In the genomic region with DNA sequence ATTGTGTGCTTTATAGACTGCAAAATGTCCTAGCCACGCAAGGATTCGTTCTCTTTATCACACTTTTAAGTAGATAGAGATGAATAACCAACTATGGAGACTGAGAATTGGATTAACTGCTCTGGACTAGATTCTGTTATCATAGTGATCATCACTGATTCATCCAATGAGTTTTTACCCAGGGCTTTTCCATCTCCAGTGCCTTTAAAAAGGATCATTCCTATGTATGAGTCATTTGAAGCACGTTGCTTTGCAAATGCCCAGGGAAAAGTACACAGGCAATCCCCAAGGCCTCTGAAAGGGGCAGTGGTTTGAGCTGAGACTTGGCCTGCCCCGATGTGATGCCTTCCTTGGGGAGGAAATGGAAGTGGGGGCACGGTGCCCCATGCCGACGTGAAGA, we compare ENCODE assay signal across 14 cellular contexts.
DNase-seq lines count a peak whose midpoint lies in the region; ATAC-seq, FAIRE-seq and TF ChIP-seq lines count a peak whose summit lies in the region.
"Had no signal": no experiment of that assay in that cellular context is flagged by ENCODE, and none has a peak within 500 bp of the region (broad histone marks: within the 10 kb centered on the region; RNA-seq: fewer than 3 reads in every experiment).

No MANE protein-coding gene starts in this region.

- no peak for TF ChIP-seq EP300 in transverse colon (IDR thresholded peaks at IDR 0.05; ENCODE audit: low read depth)

- H3K4me2 ChIP-seq in IMR-90 (ENCODE audit: low read depth, low read length) (no peak overlapping the region), keratinocyte (ENCODE audit: control insufficient read depth, extremely low read depth, insufficient read depth, low read depth, low read length) (no peak overlapping the region)
- H3K4me2 ChIP-seq: BLaER1 treated with 17β-estradiol and CSF1 and Interleukin-3, amounts not matched to agents 10 nM and 100 nM had no signal

- no peak overlapping the region for H2BK20ac ChIP-seq in IMR-90 (ENCODE audit: low read depth, low read length)

- no peak overlapping the region for H4K91ac ChIP-seq in IMR-90 (ENCODE audit: insufficient read depth, low read depth, low read length)

- CTCF ChIA-PET in IMR-90 (lab: Yijun Ruan, JAX): no interaction called here

- peaks cover 3% of the 10 kb centered on the region for H3K4me1 ChIP-seq in IMR-90 (ENCODE audit: control insufficient read depth, insufficient read depth, low read length)
- H3K4me1 ChIP-seq in keratinocyte (ENCODE audit: control insufficient read depth, extremely low read depth, insufficient read depth, low read length): peaks cover 12% of the 10 kb centered on the region
- H3K4me1 ChIP-seq in transverse colon: no peaks in the 10 kb centered on the region
- H3K4me1 ChIP-seq: BLaER1 treated with 17β-estradiol and CSF1 and Interleukin-3, amounts not matched to agents 10 nM and 100 nM; pancreas had no signal

- H3K36me3 ChIP-seq in IMR-90 (ENCODE audit: control insufficient read depth, insufficient read depth, low read length): no peaks in the 10 kb centered on the region
- H3K36me3 ChIP-seq in keratinocyte (ENCODE audit: control insufficient read depth in 2 of 2, extremely low read depth in 1 of 2, insufficient read depth in 2 of 2, low read length in 2 of 2): no peaks in the 10 kb centered on the region
- no peaks in the 10 kb centered on the region for H3K36me3 ChIP-seq in transverse colon
- H3K36me3 ChIP-seq: pancreas had no signal

- no peak overlapping the region for H3K4ac ChIP-seq in IMR-90 (ENCODE audit: low read depth, low read length)

- H2AK5ac ChIP-seq in IMR-90 (ENCODE audit: low read depth, low read length): no peak overlapping the region

- POLR2A ChIA-PET in IMR-90 (lab: Charles Lee; ENCODE audit: unreplicated experiment): no interaction called here

- no peak overlapping the region for H3K56ac ChIP-seq in IMR-90 (ENCODE audit: extremely low read depth, insufficient read depth, low read length)

- peaks cover 18% of the 10 kb centered on the region for H3K9me3 ChIP-seq in IMR-90 (ENCODE audit: control insufficient read depth, insufficient read depth, low read length)
- peaks cover 18% of the 10 kb centered on the region for H3K9me3 ChIP-seq in keratinocyte (ENCODE audit: control insufficient read depth, low read depth, low read length)
- peaks cover 10 to 15% of the 10 kb centered on the region in 2 donors for H3K9me3 ChIP-seq in transverse colon
- H3K9me3 ChIP-seq: pancreas had no signal

- no peak overlapping the region for H2BK120ac ChIP-seq in IMR-90 (ENCODE audit: low read depth, low read length)

- no peak overlapping the region for H3K23ac ChIP-seq in IMR-90 (ENCODE audit: low read depth, low read length)

- H3K4me3 ChIP-seq in IMR-90 (ENCODE audit: insufficient read depth, low read depth, low read length): no peak overlapping the region
- no peak overlapping the region for H3K4me3 ChIP-seq in keratinocyte (ENCODE audit: control insufficient read depth in 2 of 3, extremely low read depth in 1 of 3, insufficient read depth in 2 of 3, low read depth in 1 of 3, low read length in 3 of 3)
- no peak overlapping the region for H3K4me3 ChIP-seq in transverse colon
- H3K4me3 ChIP-seq: BLaER1 treated with 17β-estradiol and CSF1 and Interleukin-3, amounts not matched to agents 10 nM and 100 nM; pancreas had no signal

- dilution Hi-C loops in IMR-90 (cut with HindIII; ENCODE audit: low sequenced_read_pairs, unreplicated experiment) (no loop called here), keratinocyte (cut with MboI; ENCODE audit: extremely low pct_ligation_motif_present, low sequenced_read_pairs) (no loop called here)

- intact Hi-C loops in IMR-90 (cut with micrococcal nuclease) (no loop called here), transverse colon (cut with DNase I; ENCODE audit: low total_unique reads) (no loop called here)

- no peak overlapping the region for H3K27ac ChIP-seq in IMR-90 (ENCODE audit: insufficient read depth, low read length)
- no peak overlapping the region for H3K27ac ChIP-seq in keratinocyte (ENCODE audit: control insufficient read depth, insufficient read depth, low read length)
- H3K27ac ChIP-seq in transverse colon: no peak overlapping the region
- H3K27ac ChIP-seq: BLaER1 treated with 17β-estradiol and CSF1 and Interleukin-3, amounts not matched to agents 10 nM and 100 nM; pancreas had no signal

- H3K18ac ChIP-seq in IMR-90 (ENCODE audit: low read depth, low read length): no peak overlapping the region

- H3K27me3 ChIP-seq in IMR-90 (ENCODE audit: control insufficient read depth, insufficient read depth, low read length) (peaks cover 5% of the 10 kb centered on the region), keratinocyte (ENCODE audit: control insufficient read depth, extremely low read depth, insufficient read depth, low read length) (no peaks in the 10 kb centered on the region), transverse colon (no peaks in the 10 kb centered on the region)
- H3K27me3 ChIP-seq: BLaER1 treated with 17β-estradiol and CSF1 and Interleukin-3, amounts not matched to agents 10 nM and 100 nM; pancreas had no signal

- H2AFZ ChIP-seq in IMR-90 (replicated peaks; ENCODE audit: low read length, poor library complexity) (no peak overlapping the region), keratinocyte (ENCODE audit: control insufficient read depth, low read length) (no peak overlapping the region)

- no peak overlapping the region for H3K9ac ChIP-seq in IMR-90 (ENCODE audit: low read depth, low read length)
- no peak overlapping the region for H3K9ac ChIP-seq in keratinocyte (ENCODE audit: control insufficient read depth, extremely low read depth, insufficient read depth, low read length)
- H3K9ac ChIP-seq: BLaER1 treated with 17β-estradiol and CSF1 and Interleukin-3, amounts not matched to agents 10 nM and 100 nM had no signal

- no CpG with 5 or more reads among the region's 7 CpGs for WGBS in IMR-90 (ENCODE audit: extremely low coverage in 2 of 2, insufficient read length in 1 of 2), 2 experiments
- 65 to 95% methylated on average over 4 to 7 of the region's 7 CpGs for WGBS in transverse colon (ENCODE audit: low coverage in 1 of 2), 2 donors

- TF ChIP-seq RAD21 in IMR-90 (IDR thresholded peaks at IDR 0.05; ENCODE audit: low read length): no peak

- peak; percentile 89 for FAIRE-seq in keratinocyte (lab: Jason Lieb, UNC)
- FAIRE-seq: G401.6, pancreas had no signal

- H2AK9ac ChIP-seq in IMR-90 (replicated peaks; ENCODE audit: low read depth, low read length, poor library complexity): no peak overlapping the region

- H2BK15ac ChIP-seq in IMR-90 (ENCODE audit: low read depth, low read length): no peak overlapping the region

- no peak overlapping the region for H2BK5ac ChIP-seq in IMR-90 (ENCODE audit: low read depth, low read length, poor library complexity, severe bottlenecking)

- no peak overlapping the region for H3K14ac ChIP-seq in IMR-90 (replicated peaks; ENCODE audit: low read depth, low read length)

- in situ Hi-C loops in IMR-90 (cut with MboI; ENCODE audit: low sequenced_read_pairs) (no loop called here), transverse colon (cut with MboI; ENCODE audit: low pct_ligation_motif_present in 1 of 4, low pct_unique_long_range_greater_than_20kb in 1 of 4, low sequenced_read_pairs in 3 of 4) (no loop called here)

- peak; percentile 77 for ATAC-seq in IMR-90 (ENCODE audit: low read depth)
- ATAC-seq: pancreas had no signal

- H4K5ac ChIP-seq in IMR-90 (ENCODE audit: low read depth, low read length): no peak overlapping the region

- no TSS peak for BruUV-seq in IMR-90 (replicated peaks; lab: Mats Ljungman, UMichigan)

- H4K8ac ChIP-seq in IMR-90 (ENCODE audit: low read depth in 2 of 2, low read length in 2 of 2): no peak overlapping the region

- TF ChIP-seq POLR2A in IMR-90 (IDR thresholded peaks at IDR 0.05; ENCODE audit: low read depth, low read length) (no peak), transverse colon (IDR thresholded peaks at IDR 0.05) (no peak)

- H3K79me2 ChIP-seq in keratinocyte (ENCODE audit: control insufficient read depth, insufficient read depth, low read length): no peaks in the 10 kb centered on the region

- DNase-seq in AG08396 (ENCODE audit: low spot score): peak; percentile 68
- DNase-seq in IMR-90: peak; percentile 82
- DNase-seq in astrocyte of the hippocampus (ENCODE audit: low read depth, low spot score): peak; percentile 70
- DNase-seq in keratinocyte (ENCODE audit: low read depth, low spot score): peak; percentile 33
- DNase-seq in stimulated activated CD8-positive, alpha-beta memory T cell treated with anti-CD3 and anti-CD28 coated beads, Interleukin-4, amount 100 ng/mL, for 48 hours: no peak
- DNase-seq in activated T-cell treated with anti-CD3 and anti-CD28 coated beads for 4 hours: no peak
- no peak for DNase-seq in stimulated activated CD4-positive, alpha-beta T cell treated with anti-CD3 and anti-CD28 coated beads, Interleukin-4, amount 100 ng/mL, for 1 hour
- no peak for DNase-seq in transverse colon
- DNase-seq: activated CD4-positive, CD25-positive, alpha-beta regulatory T cell treated with anti-CD3 and anti-CD28 coated beads, Interleukin-2, amount 50 U/mL, for 72 hours; NCI-H1436 treated with DMSO at 0.1 percent for 48 hours; NCI-H774; pancreas had no signal

- no peaks in the 10 kb centered on the region for H4K20me1 ChIP-seq in IMR-90 (ENCODE audit: insufficient read depth, low read length)
- H4K20me1 ChIP-seq in keratinocyte (ENCODE audit: control insufficient read depth, extremely low read depth, insufficient read depth, low read length): no peaks in the 10 kb centered on the region
- H4K20me1 ChIP-seq: BLaER1 treated with 17β-estradiol and CSF1 and Interleukin-3, amounts not matched to agents 10 nM and 100 nM had no signal

- H3K79me1 ChIP-seq in IMR-90 (ENCODE audit: low read depth in 1 of 2, low read length in 2 of 2): no peaks in the 10 kb centered on the region

- TF ChIP-seq CTCF in IMR-90 (conservative IDR thresholded peaks at IDR 0.05; ENCODE audit: low read depth, low read length): no peak
- TF ChIP-seq CTCF in keratinocyte (optimal IDR thresholded peaks at IDR 0.05 in 1 of 3, IDR thresholded peaks at IDR 0.05 in 1 of 3, conservative IDR thresholded peaks at IDR 0.05 in 1 of 3; ENCODE audit: extremely low read depth in 1 of 3, insufficient read depth in 2 of 3, low read length in 3 of 3): no peak
- no peak for TF ChIP-seq CTCF in transverse colon (IDR thresholded peaks at IDR 0.05)

- H3K9me1 ChIP-seq in IMR-90 (ENCODE audit: insufficient read depth, low read length) (no peaks in the 10 kb centered on the region), keratinocyte (ENCODE audit: control insufficient read depth, extremely low read depth, insufficient read depth, low read length) (no peaks in the 10 kb centered on the region)

TF ChIP-seq in IMR-90, 13 proteins besides CTCF, POLR2A, EP300 and RAD21:
- TF ChIP-seq BHLHE40 (IDR thresholded peaks at IDR 0.05; ENCODE audit: low read depth, low read length) (peak; percentile 27; the same call in 1 of the 2 replicates), FOS (IDR thresholded peaks at IDR 0.05; ENCODE audit: low read depth, low read length) (peak; percentile 58; the same call in 1 of the 2 replicates), RFX5 (IDR thresholded peaks at IDR 0.05; ENCODE audit: low read depth, low read length) (no peak)
TF ChIP-seq in IMR-90: peak in this region for 2.

Comparison
In these comparisons a context has a peak if more than half of its experiments do, and no peak if none do; other contexts are left out.
1. DNase-seq: peak in AG08396 (single experiment), IMR-90 (single experiment), astrocyte of the hippocampus (single experiment) and keratinocyte (single experiment); none in stimulated activated CD8-positive, alpha-beta memory T cell treated with anti-CD3 and anti-CD28 coated beads, Interleukin-4, amount 100 ng/mL, for 48 hours (single experiment), activated T-cell treated with anti-CD3 and anti-CD28 coated beads for 4 hours (single experiment), stimulated activated CD4-positive, alpha-beta T cell treated with anti-CD3 and anti-CD28 coated beads, Interleukin-4, amount 100 ng/mL, for 1 hour (single experiment) and transverse colon (single experiment).